Comparison of ENCODE assay signal across 8 cellular contexts in the genomic region with DNA sequence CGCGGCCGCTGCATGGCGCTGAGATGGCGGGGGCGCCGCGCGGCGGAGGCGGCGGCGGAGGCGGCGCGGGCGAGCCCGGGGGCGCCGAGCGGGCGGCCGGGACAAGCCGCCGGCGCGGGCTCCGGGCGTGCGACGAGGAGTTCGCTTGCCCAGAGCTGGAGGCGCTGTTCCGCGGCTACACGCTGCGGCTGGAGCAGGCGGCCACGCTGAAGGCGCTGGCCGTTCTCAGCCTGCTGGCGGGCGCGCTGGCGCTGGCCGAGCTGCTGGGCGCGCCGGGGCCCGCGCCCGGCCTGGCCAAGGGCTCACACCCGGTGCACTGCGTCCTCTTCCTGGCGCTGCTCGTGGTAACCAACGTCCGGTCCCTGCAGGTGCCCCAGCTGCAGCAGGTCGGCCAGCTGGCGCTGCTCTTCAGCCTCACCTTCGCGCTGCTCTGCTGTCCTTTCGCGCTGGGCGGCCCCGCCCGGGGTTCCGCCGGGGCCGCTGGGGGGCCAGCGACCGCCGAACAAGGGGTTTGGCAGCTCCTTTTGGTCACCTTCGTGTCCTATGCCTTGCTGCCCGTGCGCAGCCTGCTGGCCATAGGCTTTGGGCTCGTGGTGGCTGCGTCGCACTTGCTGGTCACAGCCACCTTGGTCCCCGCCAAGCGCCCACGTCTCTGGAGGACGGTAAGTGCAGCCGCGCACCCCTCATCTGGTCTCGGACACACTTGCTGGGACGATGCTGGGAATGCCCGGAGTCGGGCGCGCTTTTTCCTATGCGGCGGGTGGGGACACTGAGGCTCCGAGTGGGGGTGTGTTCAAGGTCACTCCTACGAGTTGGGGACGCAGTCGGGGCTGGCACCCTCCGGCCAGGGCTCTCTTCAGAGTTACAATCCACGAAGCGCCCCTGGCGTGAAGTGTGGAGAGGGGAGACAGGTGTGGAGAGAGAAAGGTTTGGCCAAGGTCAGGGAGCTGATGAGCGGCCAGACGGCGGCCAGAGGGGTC. TPM values are rescaled to one million over a fixed set of nuclear protein-coding genes. Genes with fewer than 3 reads are reported as not detected.
A peak's percentile ranks its signal among the peaks of the same experiment; 100 is the strongest.
DNase-seq lines count a peak whose midpoint lies in the region; TF ChIP-seq lines count a peak whose summit lies in the region.

No MANE protein-coding gene starts in this region.

- H3K9me3 ChIP-seq in H9 (ENCODE audit: control insufficient read depth, low read depth, low read length) (no peaks in the 10 kb centered on the region), esophagus squamous epithelium (no peaks in the 10 kb centered on the region), PC-9 (ENCODE audit: insufficient read depth, low read depth) (no peaks in the 10 kb centered on the region)

- CTCF ChIA-PET in PC-9 (lab: Charles Lee) = no interaction called here

- no TSS peak for BruUV-seq in PC-9 (replicated peaks; lab: Mats Ljungman, UMichigan)

- no peak overlapping the region for H2BK120ac ChIP-seq in H9 (ENCODE audit: low read depth, low read length, poor library complexity, severe bottlenecking)

- H3K4me3 ChIP-seq in esophagus squamous epithelium = peak overlapping the region; percentile 35 to 71 (median 45)
- H3K4me3 ChIP-seq in PC-9 = no peak overlapping the region

- H3K36me3 ChIP-seq in esophagus squamous epithelium (no peaks in the 10 kb centered on the region), PC-9 (ENCODE audit: low read depth) (no peaks in the 10 kb centered on the region)

- no peak overlapping the region for H3K56ac ChIP-seq in H9 (ENCODE audit: insufficient read length, low read depth, low read length)

- H3K36me3 Mint-ChIP-seq in H9 (ENCODE audit: insufficient read depth in 1 of 3, low read depth in 3 of 3) (no peaks in the 10 kb centered on the region; a peak in 1 of 7 replicates), nephron (ENCODE audit: low read depth) (no peaks in the 10 kb centered on the region)

- H4K8ac ChIP-seq in H9 (replicated peaks; ENCODE audit: insufficient read length, low read depth, low read length) = no peak overlapping the region

- POLR2A ChIA-PET in PC-9 (lab: Charles Lee; ENCODE audit: unreplicated experiment) = no interaction called here

- H3K18ac ChIP-seq in H9 (ENCODE audit: insufficient read length, low read depth, low read length) = no peak overlapping the region

- DNase-seq in EL = peak; percentile 45
- DNase-seq in H9 = peak; percentile 57
- peak; percentile 51 to 79 for DNase-seq in SHP77 (lab: John Stamatoyannopoulos, UW)
- DNase-seq in esophagus squamous epithelium (lab: John Stamatoyannopoulos, UW) = no peak
- no peak for DNase-seq in NCI-H1048 (lab: John Stamatoyannopoulos, UW)
- DNase-seq in PC-9 = no peak
- no peak for DNase-seq in activated naive CD4-positive, alpha-beta T cell (lab: John Stamatoyannopoulos, UW)

- no peak overlapping the region for H2AK5ac ChIP-seq in H9 (ENCODE audit: insufficient read length, low read length)

- no peak overlapping the region for H3K4ac ChIP-seq in H9 (ENCODE audit: low read depth, low read length)

- H4K20me1 ChIP-seq in H9 (ENCODE audit: control insufficient read depth, insufficient read depth, insufficient read length) (no peaks in the 10 kb centered on the region), PC-9 (ENCODE audit: insufficient read depth) (no peaks in the 10 kb centered on the region)

- H3K27ac ChIP-seq in H9 (ENCODE audit: insufficient read length, low read depth, low read length) (no peak overlapping the region), esophagus squamous epithelium (no peak overlapping the region), PC-9 (no peak overlapping the region)

- H3K79me2 ChIP-seq in H9 (ENCODE audit: insufficient read depth, low read length) (no peaks in the 10 kb centered on the region), PC-9 (ENCODE audit: low read depth) (no peaks in the 10 kb centered on the region)

- peaks cover 19% of the 10 kb centered on the region for H3K23me2 ChIP-seq in H9 (ENCODE audit: insufficient read length, low read depth, low read length, poor library complexity, severe bottlenecking)

- no peak overlapping the region for H2BK20ac ChIP-seq in H9 (ENCODE audit: low read depth, low read length, poor library complexity, severe bottlenecking)

- H3K9me2 ChIP-seq in PC-9 (ENCODE audit: insufficient read depth) = no peaks in the 10 kb centered on the region

- no CpG with 5 or more reads among the region's 104 CpGs for WGBS in H9 (ENCODE audit: extremely low coverage, insufficient read length, low lambda C conversion rate)
- WGBS in esophagus squamous epithelium, 2 donors = no CpG with 5 or more reads among the region's 104 CpGs

- H3K9ac ChIP-seq in H9 (ENCODE audit: extremely low read depth, insufficient read length, low read length) = no peak overlapping the region

- no peak overlapping the region for H3T11ph ChIP-seq in H9 (ENCODE audit: low read length)

- no peak overlapping the region for H2BK12ac ChIP-seq in H9 (ENCODE audit: insufficient read length, low read depth, low read length)

- H3K14ac ChIP-seq in H9 (ENCODE audit: insufficient read depth, low read length) = peak overlapping the region; percentile 84

- TF ChIP-seq POLR2A in esophagus squamous epithelium (IDR thresholded peaks at IDR 0.05) = no peak

- H3K4me3 Mint-ChIP-seq in H9 (peak overlapping the region; percentile 71 to 88), nephron (peak overlapping the region; percentile 79 to 81 (median 80))

- H3K23ac ChIP-seq in H9 (ENCODE audit: insufficient read length, low read depth, low read length) = no peak overlapping the region

- H3K27ac Mint-ChIP-seq in H9 (no peak overlapping the region), nephron (no peak overlapping the region)

- no peak overlapping the region for H4K91ac ChIP-seq in H9 (ENCODE audit: insufficient read length, low read depth, low read length)

- intact Hi-C loops in esophagus squamous epithelium (cut with DNase I) (no loop called here), PC-9 (cut with micrococcal nuclease; ENCODE audit: unreplicated experiment) (no loop called here)

- H3K79me1 ChIP-seq in H9 (ENCODE audit: insufficient read depth, low read depth, low read length, poor library complexity, severe bottlenecking) = no peaks in the 10 kb centered on the region

- TF ChIP-seq CTCF in H9 (conservative IDR thresholded peaks at IDR 0.05) (peak; percentile 37; the same call in 2 of the 3 replicates), esophagus squamous epithelium (IDR thresholded peaks at IDR 0.05) (no peak), nephron (IDR thresholded peaks at IDR 0.05; ENCODE audit: unreplicated experiment in 3 of 3) (peak; percentile 27 to 44 (median 30)), PC-9 (conservative IDR thresholded peaks at IDR 0.05) (no peak)

- H3K9me3 Mint-ChIP-seq in H9 (peaks cover 0 to 3% of the 10 kb centered on the region in 2 experiments; a peak in 1 of 5 replicates), nephron (no peaks in the 10 kb centered on the region)

- no peak overlapping the region for H2BK15ac ChIP-seq in H9 (ENCODE audit: low read depth, low read length)

- peaks cover 50% of the 10 kb centered on the region for H3K27me3 Mint-ChIP-seq in H9 (ENCODE audit: low read depth)
- peaks cover 79% of the 10 kb centered on the region for H3K27me3 Mint-ChIP-seq in nephron (ENCODE audit: low read depth)

- no peak overlapping the region for H4K5ac ChIP-seq in H9 (ENCODE audit: insufficient read length, low read depth, low read length)

- no peak overlapping the region for H2AFZ ChIP-seq in H9 (ENCODE audit: low read length)
- H2AFZ ChIP-seq in PC-9 = no peak overlapping the region

- H2BK5ac ChIP-seq in H9 (ENCODE audit: insufficient read length, low read length) = no peak overlapping the region

- H3K4me1 Mint-ChIP-seq in H9 = peaks cover 46 to 57% of the 10 kb centered on the region in 2 experiments
- no peaks in the 10 kb centered on the region for H3K4me1 Mint-ChIP-seq in nephron

- H3K4me1 ChIP-seq in H9 (ENCODE audit: insufficient read depth, low read length) (peaks cover 4% of the 10 kb centered on the region; the same call in 1 of the 2 replicates), esophagus squamous epithelium (peaks cover 10 to 20% (median 10%) of the 10 kb centered on the region in 3 donors), PC-9 (replicated peaks; ENCODE audit: insufficient read depth) (no peaks in the 10 kb centered on the region)

- H3K4me2 ChIP-seq in H9 (ENCODE audit: insufficient read depth, insufficient read length, low read length) = peak overlapping the region; percentile 92
- H3K4me2 ChIP-seq in PC-9 = no peak overlapping the region

- H3F3A ChIP-seq in PC-9 (ENCODE audit: insufficient read depth, low read depth) = no peaks in the 10 kb centered on the region

- H3K27me3 ChIP-seq in H9 (ENCODE audit: insufficient read depth, low read length) = peaks cover 25% of the 10 kb centered on the region; the same call in 1 of the 2 replicates
- H3K27me3 ChIP-seq in esophagus squamous epithelium = peaks cover 0 to 69% (median 5%) of the 10 kb centered on the region in 4 donors
- peaks cover 85% of the 10 kb centered on the region for H3K27me3 ChIP-seq in PC-9 (ENCODE audit: insufficient read depth, low read depth)

RNA-seq across cellular contexts. Expression of a gene that starts 0.6 kb away (rescaled TPM):
- total RNA-seq in H9 (2021) = 18.7 and 21.6 TPM in 2 replicates
- total RNA-seq in esophagus squamous epithelium = 1 to 10 TPM in 1 of 4 donors, under 1 TPM in 3; 0.34 to 1.9 (median 0.37) TPM
- total RNA-seq in PC-9 (2021) = not detected in 2 replicates

Comparison
In these comparisons a context has a peak if more than half of its experiments do, and no peak if none do; other contexts are left out.
1. DNase-seq: peak in EL (single experiment), H9 (single experiment) and SHP77 (2 of 2); none in esophagus squamous epithelium (single experiment), NCI-H1048 (single experiment), PC-9 (0 of 2) and activated naive CD4-positive, alpha-beta T cell (0 of 4).
2. CTCF ChIP-seq: peak in H9 (single experiment) and nephron (3 of 3); none in esophagus squamous epithelium (0 of 6) and PC-9 (single experiment).